26 cellular contexts compared by ENCODE assay signal in the genomic region with DNA sequence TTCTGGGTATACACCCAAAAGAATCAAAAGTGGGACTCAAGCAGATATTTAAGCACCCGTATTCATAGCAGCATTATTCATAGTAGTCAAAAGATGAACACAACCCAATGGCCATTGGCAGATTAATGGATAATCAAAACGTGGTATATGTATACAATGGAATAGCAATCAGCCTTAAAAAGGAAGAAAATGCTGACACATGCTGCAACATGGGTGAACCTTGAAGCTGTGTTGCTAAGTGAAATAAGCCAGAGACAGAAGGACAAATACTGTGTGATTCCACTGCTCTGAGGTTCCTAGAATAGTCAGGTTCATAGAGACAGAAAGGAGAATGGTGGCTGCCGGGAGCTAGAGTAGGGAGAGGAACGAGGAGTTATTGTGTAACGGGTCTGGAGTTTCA.
A peak's percentile ranks its signal among the peaks of the same experiment; 100 is the strongest.
DNase-seq lines count a peak whose midpoint lies in the region; ATAC-seq, FAIRE-seq and TF ChIP-seq lines count a peak whose summit lies in the region.
"Had no signal": no experiment of that assay in that cellular context is flagged by ENCODE, and none has a peak within 500 bp of the region (broad histone marks: within the 10 kb centered on the region; RNA-seq: fewer than 3 reads in every experiment).

No MANE protein-coding gene starts in this region.

- H3K79me2 ChIP-seq in K562 (ENCODE audit: control insufficient read depth, insufficient read depth, low read length): no peaks in the 10 kb centered on the region

- CTCF ChIA-PET in K562 (lab: Yijun Ruan, JAX; ENCODE audit: low intra/inter-chr PET ratio): no interaction called here

- TF ChIP-seq EP300 in K562 (IDR thresholded peaks at IDR 0.05; ENCODE audit: low read length) (no peak), esophagus muscularis mucosa (IDR thresholded peaks at IDR 0.05) (no peak)

- POLR2A ChIA-PET in K562 (lab: Yijun Ruan, JAX): no interaction called here

- DNase-seq in heart right ventricle (no peak), cardiac septum (ENCODE audit: low spot score) (no peak), K562 (ENCODE audit: extremely low read depth in 1 of 4, low spot score in 3 of 4) (no peak), esophagus muscularis mucosa (ENCODE audit: extremely low spot score) (no peak), spleen (no peak), medulla oblongata (ENCODE audit: extremely low spot score) (no peak), lower lobe of right lung (no peak)
- DNase-seq: ACHN; CD4-positive, alpha-beta T cell; COR-L47; MV-4-11; NCI-H1105 treated with DMSO at 0.1 percent for 48 hours; NCI-H2081 treated with DMSO at 0.1 percent for 48 hours; NCI-H510A treated with DMSO at 0.1 percent for 48 hours; NCI-H774; NK-92 treated with Interleukin-12 subunit alpha and Interleukin-12 subunit beta, amount 100 ng/mL, for 24 hours; SIG-M5 had no signal

- intact Hi-C loops in heart right ventricle (cut with DNase I): loop anchor here in 1 of 10 donors (5.0 kb wide), 1 partner anchor 163 kb away; a partner anchor contains a TSS
- intact Hi-C loops in cardiac septum (cut with DNase I): no loop called here
- intact Hi-C loops in K562 (cut with micrococcal nuclease): no loop called here
- intact Hi-C loops in esophagus muscularis mucosa (cut with DNase I): no loop called here
- intact Hi-C loops in spleen (cut with DNase I; ENCODE audit: low total_unique reads): no loop called here
- intact Hi-C loops in lower lobe of right lung (cut with DNase I): no loop called here

- BruUV-seq in K562 (replicated peaks; lab: Mats Ljungman, UMichigan): no TSS peak

- TF ChIP-seq CTCF in heart right ventricle (IDR thresholded peaks at IDR 0.05) (no peak), K562 (IDR thresholded peaks at IDR 0.05 in 2 of 3, conservative IDR thresholded peaks at IDR 0.05 in 1 of 3; ENCODE audit: insufficient read depth in 2 of 3, low read depth in 1 of 3, low read length in 3 of 3) (no peak), esophagus muscularis mucosa (IDR thresholded peaks at IDR 0.05) (no peak), spleen (IDR thresholded peaks at IDR 0.05 in 8 of 11, conservative IDR thresholded peaks at IDR 0.05 in 3 of 11) (no peak), lower lobe of right lung (IDR thresholded peaks at IDR 0.05) (no peak)

- in situ Hi-C loops in K562 (cut with MboI): no loop called here

- H3K4me3 ChIP-seq in heart right ventricle: no peak overlapping the region
- H3K4me3 ChIP-seq in K562: no peak overlapping the region
- H3K4me3 ChIP-seq in esophagus muscularis mucosa: no peak overlapping the region
- H3K4me3 ChIP-seq in spleen: no peak overlapping the region
- no peak overlapping the region for H3K4me3 ChIP-seq in lower lobe of right lung
- H3K4me3 ChIP-seq: BLaER1 had no signal

- peak overlapping the region in 6 of 10 donors; percentile 21 to 63 (median 47) for H3K27ac ChIP-seq in heart right ventricle
- no peak overlapping the region for H3K27ac ChIP-seq in K562 (ENCODE audit: extremely low read depth, low read depth, low read length)
- peak overlapping the region; percentile 61 to 72 (median 64) for H3K27ac ChIP-seq in esophagus muscularis mucosa (replicated peaks in 1 of 4)
- peak overlapping the region in 6 of 8 donors; percentile 3 to 51 (median 26) for H3K27ac ChIP-seq in spleen
- H3K27ac ChIP-seq in lower lobe of right lung: no peak overlapping the region
- H3K27ac ChIP-seq: BLaER1, KMS-11, RWPE1 had no signal

- no peaks in the 10 kb centered on the region for H3K9me1 ChIP-seq in K562 (ENCODE audit: control insufficient read depth, insufficient read depth, low read length)

- no peak overlapping the region for H3K4me2 ChIP-seq in K562 (ENCODE audit: insufficient read depth, low read length)
- H3K4me2 ChIP-seq: BLaER1, KMS-11, SK-N-SH had no signal

- ATAC-seq in heart right ventricle (peak in 2 of 8 donors; percentile 27 to 38), K562 (no peak), lower lobe of right lung (no peak)
- ATAC-seq: HCT116 had no signal

- H3K36me3 ChIP-seq in heart right ventricle (no peaks in the 10 kb centered on the region), K562 (ENCODE audit: control insufficient read depth, insufficient read depth, low read length) (no peaks in the 10 kb centered on the region), esophagus muscularis mucosa (no peaks in the 10 kb centered on the region), spleen (peaks cover 0 to 23% (median 1%) of the 10 kb centered on the region in 6 donors), lower lobe of right lung (no peaks in the 10 kb centered on the region)
- H3K36me3 ChIP-seq: BLaER1 had no signal

- no peak for TF ChIP-seq POLR2A in K562 (conservative IDR thresholded peaks at IDR 0.05)
- TF ChIP-seq POLR2A in esophagus muscularis mucosa (IDR thresholded peaks at IDR 0.05; ENCODE audit: low read depth): no peak
- TF ChIP-seq POLR2A in spleen (IDR thresholded peaks at IDR 0.05): no peak

- peaks cover 0 to 8% (median 5%) of the 10 kb centered on the region in 7 donors for H3K27me3 ChIP-seq in heart right ventricle
- peaks cover 10 to 15% of the 10 kb centered on the region in 2 experiments; a peak in 4 of 5 replicates for H3K27me3 ChIP-seq in K562 (ENCODE audit: control insufficient read depth in 2 of 2, insufficient read depth in 2 of 2, low read length in 2 of 2)
- no peaks in the 10 kb centered on the region for H3K27me3 ChIP-seq in esophagus muscularis mucosa
- peaks cover 0 to 10% (median 0%) of the 10 kb centered on the region in 7 donors for H3K27me3 ChIP-seq in spleen (replicated peaks in 1 of 7)
- H3K27me3 ChIP-seq in lower lobe of right lung (ENCODE audit: low read depth): no peaks in the 10 kb centered on the region
- H3K27me3 ChIP-seq: BLaER1 had no signal

- TF ChIP-seq RAD21 in K562 (CRISPR knock-in tag; conservative IDR thresholded peaks at IDR 0.05 in 1 of 2, IDR thresholded peaks at IDR 0.05 in 1 of 2): no peak

- no peaks in the 10 kb centered on the region for H4K20me1 ChIP-seq in K562 (replicated peaks; ENCODE audit: control insufficient read depth, insufficient read depth, low read length)
- H4K20me1 ChIP-seq: BLaER1 had no signal

- no peak overlapping the region for H2AFZ ChIP-seq in K562 (ENCODE audit: low read depth, low read length)

- H3K9me3 ChIP-seq in heart right ventricle: no peaks in the 10 kb centered on the region
- no peaks in the 10 kb centered on the region for H3K9me3 ChIP-seq in K562 (replicated peaks; ENCODE audit: control insufficient read depth, insufficient read depth, low read depth, low read length)
- H3K9me3 ChIP-seq in esophagus muscularis mucosa: no peaks in the 10 kb centered on the region
- H3K9me3 ChIP-seq in spleen: no peaks in the 10 kb centered on the region
- H3K9me3 ChIP-seq in lower lobe of right lung: no peaks in the 10 kb centered on the region
- H3K9me3 ChIP-seq: BLaER1, SK-N-SH had no signal

- WGBS in heart right ventricle, 2 donors: 58 to 67% methylated on average over 5 of the region's 5 CpGs
- WGBS in K562 (ENCODE audit: insufficient coverage, low coverage, missing lambda C conversion rate): 2% methylated on average over 5 of the region's 5 CpGs
- 44% methylated on average over 5 of the region's 5 CpGs for WGBS in esophagus muscularis mucosa
- WGBS in spleen, 5 donors: 65 to 85% (median 82%) methylated on average over 5 of the region's 5 CpGs

- no peak for FAIRE-seq in K562 (lab: Jason Lieb, UNC)
- FAIRE-seq: G401.6, GM12892, GM18507, H1 had no signal

- no peak overlapping the region for H3K9ac ChIP-seq in K562 (ENCODE audit: insufficient read depth in 1 of 2, low read depth in 2 of 2, low read length in 2 of 2)
- H3K9ac ChIP-seq: BLaER1, KMS-11, SK-N-SH had no signal

- H3K4me1 ChIP-seq in heart right ventricle (peaks cover 0 to 21% (median 11%) of the 10 kb centered on the region in 9 donors), K562 (replicated peaks in 1 of 2; ENCODE audit: control insufficient read depth in 2 of 2, insufficient read depth in 2 of 2, low read length in 2 of 2) (no peaks in the 10 kb centered on the region; a peak in 1 of 5 replicates), esophagus muscularis mucosa (peaks cover 6 to 42% (median 34%) of the 10 kb centered on the region in 4 donors), spleen (peaks cover 0 to 29% (median 6%) of the 10 kb centered on the region in 6 donors), lower lobe of right lung (no peaks in the 10 kb centered on the region)
- H3K4me1 ChIP-seq: BLaER1 had no signal

TF ChIP-seq in K562, 482 proteins besides CTCF, POLR2A, EP300 and RAD21:
- TF ChIP-seq STAG1 (CRISPR knock-in tag; IDR thresholded peaks at IDR 0.05; ENCODE audit: borderline replicate concordance) (no peak), MAFG (tag; conservative IDR thresholded peaks at IDR 0.05) (0 out of 2 replicates have a peak, but pooled peaks have one; percentile 5)

Comparison
In these comparisons a context has a peak if more than half of its experiments do, and no peak if none do; other contexts are left out.
1. H3K27ac ChIP-seq: peak in heart right ventricle (6 of 10), esophagus muscularis mucosa (4 of 4) and spleen (6 of 8); none in K562 (single experiment) and lower lobe of right lung (single experiment).